8 cellular contexts compared by ENCODE assay signal in the genomic region with DNA sequence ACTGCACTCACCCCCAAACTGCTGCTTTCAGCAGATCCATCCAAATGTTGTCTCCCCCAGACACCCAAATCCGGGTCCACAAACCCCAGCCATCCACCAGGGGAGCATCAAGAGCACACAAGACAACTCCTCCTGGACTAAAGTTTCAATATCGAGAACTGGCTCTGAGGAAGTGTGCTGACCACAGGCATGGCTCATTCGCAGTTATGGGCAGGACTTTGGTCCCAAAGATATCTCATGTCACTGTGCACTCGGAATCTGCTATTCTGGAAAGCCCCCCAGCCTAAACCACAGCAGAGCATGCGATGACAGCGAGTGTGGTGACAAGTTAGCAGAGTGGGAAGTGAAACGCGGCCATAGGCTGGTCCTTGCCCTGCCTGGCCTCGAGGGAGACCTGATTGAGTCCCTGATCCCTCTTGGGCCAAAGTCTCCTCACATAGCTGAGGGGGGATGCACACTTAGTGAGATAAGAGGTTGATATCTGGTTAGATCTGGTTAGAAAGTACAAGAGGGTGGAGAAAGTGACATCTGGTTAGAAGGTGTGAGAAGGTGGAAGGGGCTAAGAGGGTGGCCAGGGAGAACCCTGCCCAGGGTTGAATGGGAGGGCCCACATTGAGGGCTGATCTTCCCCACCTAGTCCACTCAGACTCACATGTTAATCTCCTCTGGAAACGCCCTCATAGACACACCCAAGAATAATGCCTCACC.
DNase-seq lines count a peak whose midpoint lies in the region; ATAC-seq, FAIRE-seq and TF ChIP-seq lines count a peak whose summit lies in the region.

No MANE protein-coding gene starts in this region.

- H3K36me3 ChIP-seq in tibial nerve = no peaks in the 10 kb centered on the region
- H3K36me3 ChIP-seq in esophagus muscularis mucosa = no peaks in the 10 kb centered on the region

- H3K36me3 Mint-ChIP-seq in naive B cell = peaks cover 0 to 5% of the 10 kb centered on the region in 2 donors

- no peak overlapping the region for H3K4me3 Mint-ChIP-seq in naive B cell

- no peak overlapping the region for H3K27ac ChIP-seq in tibial nerve
- no peak overlapping the region for H3K27ac ChIP-seq in esophagus muscularis mucosa (replicated peaks in 1 of 4)

- H3K4me1 Mint-ChIP-seq in naive B cell = peaks cover 0 to 4% (median 0%) of the 10 kb centered on the region in 3 donors

- no peaks in the 10 kb centered on the region for H3K27me3 ChIP-seq in tibial nerve
- H3K27me3 ChIP-seq in esophagus muscularis mucosa = no peaks in the 10 kb centered on the region

- H3K9me3 ChIP-seq in tibial nerve (no peaks in the 10 kb centered on the region), esophagus muscularis mucosa (no peaks in the 10 kb centered on the region)

- intact Hi-C loops in esophagus muscularis mucosa (cut with DNase I) = loop anchor here (10.0 kb wide), 1 partner anchor 203 kb away; a partner anchor contains a TSS

- 78% methylated on average over 10 of the region's 10 CpGs for WGBS in tibial nerve, 2 donors
- WGBS in esophagus muscularis mucosa = 80% methylated on average over 10 of the region's 10 CpGs

- peaks cover 34 to 59% (median 36%) of the 10 kb centered on the region in 3 donors for H3K27me3 Mint-ChIP-seq in naive B cell

- FAIRE-seq in RCC 7860 (lab: Jason Lieb, UNC) = peak; percentile 50

- TF ChIP-seq EP300 in tibial nerve (IDR thresholded peaks at IDR 0.05) (no peak), esophagus muscularis mucosa (IDR thresholded peaks at IDR 0.05) (no peak)

- TF ChIP-seq POLR2A in tibial nerve (IDR thresholded peaks at IDR 0.05) = no peak
- TF ChIP-seq POLR2A in esophagus muscularis mucosa (IDR thresholded peaks at IDR 0.05; ENCODE audit: low read depth) = no peak

- TF ChIP-seq CTCF in tibial nerve (IDR thresholded peaks at IDR 0.05) = no peak
- no peak for TF ChIP-seq CTCF in esophagus muscularis mucosa (IDR thresholded peaks at IDR 0.05)

- ATAC-seq in GM18907 (IDR thresholded peaks at IDR 0.05; ENCODE audit: unreplicated experiment) (peak; percentile 79), HG02678 (IDR thresholded peaks at IDR 0.05; ENCODE audit: unreplicated experiment) (peak; percentile 87), naive B cell (ENCODE audit: low read depth in 2 of 2) (peak; percentile 53 to 74)

- peaks cover 0 to 14% (median 8%) of the 10 kb centered on the region in 7 donors for H3K9me3 Mint-ChIP-seq in naive B cell

- H3K27ac Mint-ChIP-seq in naive B cell = peak overlapping the region in 1 of 6 donors; percentile 3

- DNase-seq in RCC 7860 (ENCODE audit: low spot score) (peak; percentile 79), naive B cell (no peak), cerebellar nuclear complex (lab: John Stamatoyannopoulos, UW) (no peak), anterior cingulate cortex (lab: John Stamatoyannopoulos, UW) (no peak), tibial nerve (ENCODE audit: low spot score in 2 of 2) (no peak), esophagus muscularis mucosa (ENCODE audit: extremely low spot score) (no peak)

- H3K4me3 ChIP-seq in tibial nerve = no peak overlapping the region
- H3K4me3 ChIP-seq in esophagus muscularis mucosa = no peak overlapping the region

- peaks cover 0 to 13% (median under 1%) of the 10 kb centered on the region in 4 donors for H3K4me1 ChIP-seq in tibial nerve
- H3K4me1 ChIP-seq in esophagus muscularis mucosa = peaks cover 11 to 25% (median 23%) of the 10 kb centered on the region in 4 donors
